In the genomic region with DNA sequence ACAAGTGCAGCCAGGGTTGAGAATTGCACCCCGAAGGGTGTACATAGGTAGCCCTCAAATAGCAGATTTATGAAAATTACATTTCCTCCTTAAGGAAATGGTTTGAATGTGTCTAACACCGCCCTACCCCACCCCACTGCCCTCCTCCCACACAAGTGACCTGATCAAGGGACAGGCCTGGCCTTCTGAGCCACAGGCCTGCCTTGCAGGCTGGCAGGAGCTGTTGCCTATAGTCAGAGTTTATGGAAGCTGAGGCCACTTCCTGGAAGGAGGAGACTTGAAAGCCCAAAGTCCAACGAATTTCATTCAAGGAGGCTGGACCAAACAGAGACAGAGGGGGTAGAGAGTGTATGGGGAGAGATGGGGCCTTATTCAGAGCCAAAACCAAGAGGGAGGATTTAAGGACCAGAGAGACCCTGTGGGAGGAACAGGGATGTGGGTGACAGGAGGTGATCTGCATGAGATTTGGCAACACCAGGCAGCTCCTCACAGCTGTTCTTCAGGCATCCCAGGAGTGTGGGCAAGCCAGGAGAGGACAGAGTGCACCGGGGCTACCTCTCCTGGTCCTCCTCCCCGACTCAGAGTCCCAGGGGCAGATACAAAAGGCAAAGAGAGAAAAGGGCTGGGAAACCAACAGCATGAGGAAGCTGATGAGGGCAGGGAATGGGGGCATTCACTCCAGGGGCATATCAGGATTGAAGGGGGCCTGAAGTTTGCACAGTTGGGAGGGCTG, we compare ENCODE assay signal across 32 cellular contexts.
DNase-seq lines count a peak whose midpoint lies in the region; ATAC-seq, FAIRE-seq and TF ChIP-seq lines count a peak whose summit lies in the region.
"Had no signal": no experiment of that assay in that cellular context is flagged by ENCODE, and none has a peak within 500 bp of the region (broad histone marks: within the 10 kb centered on the region; RNA-seq: fewer than 3 reads in every experiment).

No MANE protein-coding gene starts in this region.

- H3K4me3 Mint-ChIP-seq in neural progenitor cell: no peak overlapping the region
- H3K4me3 Mint-ChIP-seq: activated CD8-positive, alpha-beta memory T cell treated with anti-CD3 and anti-CD28 coated beads, Interleukin-2, amount 10 ng/mL, durations not matched to agents 7 days and 5 days; activated naive CD8-positive, alpha-beta T cell treated with anti-CD3 and anti-CD28 coated beads, Interleukin-2, amount 10 ng/mL, durations not matched to agents 7 days and 5 days; H9; naive thymus-derived CD4-positive, alpha-beta T cell; stimulated activated effector memory CD8-positive, alpha-beta T cell treated with anti-CD3 and anti-CD28 coated beads, Interleukin-12 subunit alpha, Interleukin-12 subunit beta, amount 100 ng/mL, for 72 hours had no signal

- TF ChIP-seq CTCF in Peyer's patch (IDR thresholded peaks at IDR 0.05) (no peak), HepG2 (CRISPR knock-in tag; IDR thresholded peaks at IDR 0.05) (no peak), neural progenitor cell (IDR thresholded peaks at IDR 0.05) (no peak)

- H2AFZ ChIP-seq in HepG2 (ENCODE audit: low read length) (no peak overlapping the region), neural progenitor cell (replicated peaks) (no peak overlapping the region)
- H2AFZ ChIP-seq: parathyroid adenoma had no signal

- H3K4me2 ChIP-seq in HepG2 (ENCODE audit: low read depth, low read length): no peak overlapping the region
- no peak overlapping the region for H3K4me2 ChIP-seq in neural progenitor cell

- in situ Hi-C loops in HepG2 (cut with HindIII; ENCODE audit: extremely low pct_ligation_motif_present, low pct_unique_long_range_greater_than_20kb): no loop called here

- DNase-seq in GM03348 (ENCODE audit: low spot score) (peak; percentile 10), Peyer's patch (peak in 2 of 3 donors; percentile 82 to 85), HepG2 (ENCODE audit: low spot score) (no peak), neural progenitor cell (ENCODE audit: low spot score) (no peak), hippocampal formation (lab: John Stamatoyannopoulos, UW) (no peak), iPS-NIHi11 (ENCODE audit: low spot score) (no peak), OCI-M1 (lab: John Stamatoyannopoulos, UW) (no peak)
- DNase-seq: activated CD4-positive, alpha-beta T cell treated with anti-CD3 and anti-CD28 coated beads for 4 hours; activated CD8-positive, alpha-beta memory T cell treated with anti-CD3 and anti-CD28 coated beads, Interleukin-2, amount 10 ng/mL, durations not matched to agents 7 days and 5 days; activated naive CD8-positive, alpha-beta T cell treated with anti-CD3 and anti-CD28 coated beads, Interleukin-2, amount 10 ng/mL, durations not matched to agents 7 days and 5 days; C1 segment of cervical spinal cord; cerebellar nuclear complex; effector CD4-positive, alpha-beta T cell; erythroblast; foreskin keratinocyte; H9; hypothalamus; lower lobe of right lung; naive thymus-derived CD4-positive, alpha-beta T cell; NCI-H1092 treated with DMSO at 0.1 percent for 48 hours; NCI-H2029 treated with DMSO at 0.1 percent for 48 hours; NCI-H345; NCI-H82; SIG-M5 had no signal

- TF ChIP-seq POLR2A in Peyer's patch (IDR thresholded peaks at IDR 0.05) (peak in 1 of 2 donors; percentile 60), HepG2 (IDR thresholded peaks at IDR 0.05; ENCODE audit: insufficient read depth in 1 of 2, low read depth in 2 of 2, low read length in 2 of 2) (no peak)

- peak overlapping the region; percentile 67 for H3K27ac Mint-ChIP-seq in neural progenitor cell
- H3K27ac Mint-ChIP-seq: activated CD8-positive, alpha-beta memory T cell treated with anti-CD3 and anti-CD28 coated beads, Interleukin-2, amount 10 ng/mL, durations not matched to agents 7 days and 5 days; activated naive CD8-positive, alpha-beta T cell treated with anti-CD3 and anti-CD28 coated beads, Interleukin-2, amount 10 ng/mL, durations not matched to agents 7 days and 5 days; activated T-helper 2 cell treated with anti-CD3 and anti-CD28 coated beads, Interferon-gamma antibody, Interleukin-2, Interleukin-4, amounts not matched to agents 10 μg/mL and 5 μg/mL and 100 μg/mL, durations not matched to agents 14 hours and 24 hours and 36 hours; stimulated activated effector memory CD8-positive, alpha-beta T cell treated with anti-CD3 and anti-CD28 coated beads, Interleukin-12 subunit alpha, Interleukin-12 subunit beta, amount 100 ng/mL, for 72 hours had no signal

- H3K9me3 ChIP-seq in Peyer's patch (no peaks in the 10 kb centered on the region), HepG2 (ENCODE audit: low read length) (no peaks in the 10 kb centered on the region), neural progenitor cell (ENCODE audit: low read depth) (no peaks in the 10 kb centered on the region)
- H3K9me3 ChIP-seq: lower lobe of right lung, vagina had no signal

- peaks cover 15% of the 10 kb centered on the region for H3K27me3 Mint-ChIP-seq in neural progenitor cell (ENCODE audit: insufficient read depth, low read depth)

- TF ChIP-seq EP300 in HepG2 (IDR thresholded peaks at IDR 0.05; ENCODE audit: low read depth in 2 of 2, low read length in 2 of 2) (no peak), HepG2 (CRISPR knock-in tag; IDR thresholded peaks at IDR 0.05; ENCODE audit: borderline replicate concordance) (no peak)

- ATAC-seq in HepG2 (peak; percentile 18; the same call in 1 of the 3 replicates), GM18511 (IDR thresholded peaks at IDR 0.05; ENCODE audit: unreplicated experiment) (no peak)
- ATAC-seq: activated CD8-positive, alpha-beta memory T cell treated with anti-CD3 and anti-CD28 coated beads, Interleukin-2, amount 10 ng/mL, durations not matched to agents 7 days and 5 days; foreskin keratinocyte; lower lobe of right lung; naive thymus-derived CD4-positive, alpha-beta T cell had no signal

- H3K4me1 ChIP-seq in Peyer's patch (peaks cover 0 to 29% (median 0%) of the 10 kb centered on the region in 4 donors), HepG2 (ENCODE audit: insufficient read depth, low read length) (peaks cover 52% of the 10 kb centered on the region), neural progenitor cell (peaks cover 33% of the 10 kb centered on the region)
- H3K4me1 ChIP-seq: foreskin keratinocyte, lower lobe of right lung, parathyroid adenoma, vagina had no signal

- peaks cover 49% of the 10 kb centered on the region for H3K4me1 Mint-ChIP-seq in neural progenitor cell
- H3K4me1 Mint-ChIP-seq: activated CD8-positive, alpha-beta memory T cell treated with anti-CD3 and anti-CD28 coated beads, Interleukin-2, amount 10 ng/mL, durations not matched to agents 7 days and 5 days; activated naive CD8-positive, alpha-beta T cell treated with anti-CD3 and anti-CD28 coated beads, Interleukin-2, amount 10 ng/mL, durations not matched to agents 7 days and 5 days; stimulated activated effector memory CD8-positive, alpha-beta T cell treated with anti-CD3 and anti-CD28 coated beads, Interleukin-12 subunit alpha, Interleukin-12 subunit beta, amount 100 ng/mL, for 72 hours had no signal

- H3K27ac ChIP-seq in Peyer's patch (peak overlapping the region in 3 of 4 donors; percentile 69 to 91 (median 85)), HepG2 (ENCODE audit: extremely low read length, insufficient read depth, low read length) (no peak overlapping the region), neural progenitor cell (no peak overlapping the region)
- H3K27ac ChIP-seq: foreskin keratinocyte, lower lobe of right lung, parathyroid adenoma, vagina had no signal

- intact Hi-C loops in HepG2 (cut with micrococcal nuclease; ENCODE audit: unreplicated experiment): no loop called here

- H4K20me1 ChIP-seq in HepG2 (ENCODE audit: insufficient read depth, low read length): no peaks in the 10 kb centered on the region
- no peaks in the 10 kb centered on the region for H4K20me1 ChIP-seq in neural progenitor cell (ENCODE audit: low read depth)

- CTCF ChIA-PET in HepG2 (lab: Yijun Ruan, JAX; ENCODE audit: low intra/inter-chr PET ratio, low total read pairs): no interaction called here

- TF ChIP-seq RAD21 in HepG2 (CRISPR knock-in tag; IDR thresholded peaks at IDR 0.05): no peak

- BruUV-seq in HepG2 (replicated peaks; lab: Mats Ljungman, UMichigan): no TSS peak

- H3K9ac ChIP-seq in HepG2 (ENCODE audit: insufficient read depth, low read depth, low read length) (no peak overlapping the region), neural progenitor cell (no peak overlapping the region)
- H3K9ac ChIP-seq: parathyroid adenoma had no signal

- 18% methylated on average over 5 of the region's 5 CpGs for WGBS in HepG2 (ENCODE audit: low lambda C conversion rate)

- H3K79me2 ChIP-seq in HepG2 (ENCODE audit: insufficient read depth, low read length) (no peaks in the 10 kb centered on the region), neural progenitor cell (ENCODE audit: low read depth) (no peaks in the 10 kb centered on the region)
- H3K79me2 ChIP-seq: parathyroid adenoma had no signal

- H3K27me3 ChIP-seq in Peyer's patch (no peaks in the 10 kb centered on the region), HepG2 (ENCODE audit: control insufficient read depth in 1 of 2, insufficient read depth in 2 of 2, low read length in 2 of 2) (peaks cover 3 to 30% of the 10 kb centered on the region in 2 experiments; a peak in 4 of 5 replicates), neural progenitor cell (no peaks in the 10 kb centered on the region)
- H3K27me3 ChIP-seq: vagina had no signal

- H3K4me3 ChIP-seq in Peyer's patch (no peak overlapping the region), HepG2 (replicated peaks in 1 of 3; ENCODE audit: insufficient read depth in 1 of 3, low read depth in 2 of 3, low read length in 3 of 3) (no peak overlapping the region), neural progenitor cell (no peak overlapping the region)
- H3K4me3 ChIP-seq: lower lobe of right lung, vagina had no signal

- no peaks in the 10 kb centered on the region for H3K9me3 Mint-ChIP-seq in neural progenitor cell
- H3K9me3 Mint-ChIP-seq: activated naive CD8-positive, alpha-beta T cell treated with anti-CD3 and anti-CD28 coated beads, Interleukin-2, amount 10 ng/mL, durations not matched to agents 7 days and 5 days; activated T-helper 2 cell treated with anti-CD3 and anti-CD28 coated beads, Interferon-gamma antibody, Interleukin-2, Interleukin-4, amounts not matched to agents 10 μg/mL and 5 μg/mL and 100 μg/mL, durations not matched to agents 14 hours and 24 hours and 36 hours; H9; naive thymus-derived CD4-positive, alpha-beta T cell; stimulated activated effector memory CD8-positive, alpha-beta T cell treated with anti-CD3 and anti-CD28 coated beads, Interleukin-12 subunit alpha, Interleukin-12 subunit beta, amount 100 ng/mL, for 72 hours had no signal

- FAIRE-seq in HepG2 (lab: Jason Lieb, UNC): no peak
- FAIRE-seq: D721Med, islet of Langerhans, TTC549 had no signal

- no peaks in the 10 kb centered on the region for H3K36me3 ChIP-seq in Peyer's patch
- H3K36me3 ChIP-seq in HepG2 (replicated peaks in 1 of 2; ENCODE audit: control insufficient read depth in 1 of 2, insufficient read depth in 2 of 2, low read length in 2 of 2): no peaks in the 10 kb centered on the region
- no peaks in the 10 kb centered on the region for H3K36me3 ChIP-seq in neural progenitor cell
- H3K36me3 ChIP-seq: lower lobe of right lung, vagina had no signal

- POLR2A ChIA-PET in HepG2 (lab: Yijun Ruan, JAX): no interaction called here

- no peaks in the 10 kb centered on the region for H3K36me3 Mint-ChIP-seq in neural progenitor cell
- H3K36me3 Mint-ChIP-seq: activated CD8-positive, alpha-beta memory T cell treated with anti-CD3 and anti-CD28 coated beads, Interleukin-2, amount 10 ng/mL, durations not matched to agents 7 days and 5 days; activated naive CD8-positive, alpha-beta T cell treated with anti-CD3 and anti-CD28 coated beads, Interleukin-2, amount 10 ng/mL, durations not matched to agents 7 days and 5 days; naive thymus-derived CD4-positive, alpha-beta T cell; stimulated activated effector memory CD8-positive, alpha-beta T cell treated with anti-CD3 and anti-CD28 coated beads, Interleukin-12 subunit alpha, Interleukin-12 subunit beta, amount 100 ng/mL, for 72 hours had no signal

- H3F3A ChIP-seq in neural progenitor cell (ENCODE audit: low read depth): peaks cover 18% of the 10 kb centered on the region

Comparison
In these comparisons a context has a peak if more than half of its experiments do, and no peak if none do; other contexts are left out.
1. DNase-seq: peak in GM03348 (single experiment) and Peyer's patch (2 of 3); none in HepG2 (single experiment), neural progenitor cell (single experiment), hippocampal formation (0 of 2), iPS-NIHi11 (single experiment) and OCI-M1 (single experiment).
2. H3K27ac ChIP-seq: peak in Peyer's patch (3 of 4); none in HepG2 (single experiment) and neural progenitor cell (single experiment).